ENCODE assay signal across 9 cellular contexts in genomic region chr3:184337981-184338380, GRCh38. TPM values are rescaled to one million over a fixed set of nuclear protein-coding genes. Genes with fewer than 3 reads are reported as not detected.
DNase-seq lines count a peak whose midpoint lies in the region; ATAC-seq and TF ChIP-seq lines count a peak whose summit lies in the region.
"Had no signal": no experiment of that assay in that cellular context is flagged by ENCODE, and none has a peak within 500 bp of the region (broad histone marks: within the 10 kb centered on the region; RNA-seq: fewer than 3 reads in every experiment).

No MANE protein-coding gene starts in this region.

- no peak overlapping the region for H3K9ac ChIP-seq in mammary epithelial cell (ENCODE audit: insufficient read depth, low read length)

- no peak overlapping the region for H3K27ac ChIP-seq in mammary epithelial cell (ENCODE audit: insufficient read depth, low read depth, low read length)
- peak overlapping the region; percentile 43 to 88 for H3K27ac ChIP-seq in lung (ENCODE audit: low read depth in 1 of 2, low read length in 1 of 2)
- peak overlapping the region; percentile 87 for H3K27ac ChIP-seq in temporal lobe (ENCODE audit: low read depth, low read length)

- 95% methylated on average over 3 of the region's 7 CpGs for WGBS in mammary epithelial cell (ENCODE audit: low coverage, missing lambda C conversion rate)
- 76 to 87% methylated on average over 7 of the region's 7 CpGs for WGBS in lung, 2 donors

- H3K4me3 Mint-ChIP-seq in T-helper 1 cell treated with Interleukin-12 subunit alpha and Interleukin-12 subunit beta and Interleukin-4 antibody, amounts not matched to agents 30 μg/mL and 1 μg/mL, for 36 hours = peak overlapping the region; percentile 32

- in situ Hi-C loops in mammary epithelial cell (cut with MboI; ENCODE audit: low sequenced_read_pairs in 2 of 2) = no loop called here

- peaks cover 27% of the 10 kb centered on the region for H3K36me3 Mint-ChIP-seq in T-helper 1 cell treated with Interleukin-12 subunit alpha and Interleukin-12 subunit beta and Interleukin-4 antibody, amounts not matched to agents 30 μg/mL and 1 μg/mL, for 36 hours (ENCODE audit: low read depth)

- CTCF ChIA-PET in mammary epithelial cell (lab: Charles Lee; ENCODE audit: low non-redundant PET) = no interaction called here

- no peak for DNase-seq in T-helper 1 cell
- no peak for DNase-seq in mammary epithelial cell
- DNase-seq in lung (ENCODE audit: low spot score) = no peak
- no peak for DNase-seq in NCI-H748 (lab: John Stamatoyannopoulos, UW; ENCODE audit: unreplicated experiment)
- no peak for DNase-seq in NCI-H1417 treated with DMSO at 0.1 percent for 48 hours (lab: John Stamatoyannopoulos, UW)
- DNase-seq: activated naive CD4-positive, alpha-beta T cell treated with anti-CD3 and anti-CD28 coated beads, Interleukin-2, amount 50 U/mL, for 16 hours had no signal

- peaks cover 17% of the 10 kb centered on the region for H3K36me3 ChIP-seq in mammary epithelial cell (ENCODE audit: insufficient read depth, low read length)
- H3K36me3 ChIP-seq in lung (ENCODE audit: control insufficient read depth in 2 of 2, insufficient read depth in 2 of 2, low read length in 2 of 2) = peaks cover 7 to 25% of the 10 kb centered on the region in 2 donors

- peaks cover 6% of the 10 kb centered on the region for H3K27me3 Mint-ChIP-seq in T-helper 1 cell treated with Interleukin-12 subunit alpha and Interleukin-12 subunit beta and Interleukin-4 antibody, amounts not matched to agents 30 μg/mL and 1 μg/mL, for 36 hours (ENCODE audit: low read depth)

- no peaks in the 10 kb centered on the region for H4K20me1 ChIP-seq in mammary epithelial cell (ENCODE audit: insufficient read depth, low read length)

- dilution Hi-C loops in mammary epithelial cell (cut with HindIII; ENCODE audit: low sequenced_read_pairs) = no loop called here

- no peak for TF ChIP-seq CTCF in mammary epithelial cell (conservative IDR thresholded peaks at IDR 0.05 in 1 of 2, IDR thresholded peaks at IDR 0.05 in 1 of 2; ENCODE audit: extremely low read depth in 1 of 2, insufficient read depth in 1 of 2, low read depth in 1 of 2, low read length in 2 of 2)
- TF ChIP-seq CTCF in lung (IDR thresholded peaks at IDR 0.05; ENCODE audit: control extremely low read depth, extremely low read depth) = no peak

- H3K27ac Mint-ChIP-seq in T-helper 1 cell treated with Interleukin-12 subunit alpha and Interleukin-12 subunit beta and Interleukin-4 antibody, amounts not matched to agents 30 μg/mL and 1 μg/mL, for 36 hours = no peak overlapping the region

- H3K4me2 ChIP-seq in mammary epithelial cell (ENCODE audit: insufficient read depth, low read depth, low read length) = peak overlapping the region; percentile 2

- no peak overlapping the region for H2AFZ ChIP-seq in mammary epithelial cell (ENCODE audit: low read depth, low read length)

- peaks cover 40% of the 10 kb centered on the region for H3K79me2 ChIP-seq in mammary epithelial cell (ENCODE audit: insufficient read depth, low read length)

- H3K9me3 ChIP-seq in mammary epithelial cell (replicated peaks; ENCODE audit: insufficient read depth, low read length) (no peaks in the 10 kb centered on the region), lung (ENCODE audit: control insufficient read depth in 2 of 2, insufficient read depth in 1 of 2, low read length in 1 of 2) (no peaks in the 10 kb centered on the region)

- H3K9me3 Mint-ChIP-seq in T-helper 1 cell treated with Interleukin-12 subunit alpha and Interleukin-12 subunit beta and Interleukin-4 antibody, amounts not matched to agents 30 μg/mL and 1 μg/mL, for 36 hours = no peaks in the 10 kb centered on the region

- no peak for ATAC-seq in lung (ENCODE audit: insufficient read depth, low FRiP score)
- ATAC-seq in GM19455 (IDR thresholded peaks at IDR 0.05; ENCODE audit: unreplicated experiment) = no peak

- peaks cover 72% of the 10 kb centered on the region for H3K4me1 ChIP-seq in mammary epithelial cell (ENCODE audit: insufficient read depth, low read length)
- H3K4me1 ChIP-seq in lung (ENCODE audit: control insufficient read depth in 2 of 2, insufficient read depth in 2 of 2, low read length in 2 of 2) = peaks cover 6 to 30% of the 10 kb centered on the region in 2 donors

- intact Hi-C loops in mammary epithelial cell (cut with micrococcal nuclease) = no loop called here

- H3K4me1 Mint-ChIP-seq in T-helper 1 cell treated with Interleukin-12 subunit alpha and Interleukin-12 subunit beta and Interleukin-4 antibody, amounts not matched to agents 30 μg/mL and 1 μg/mL, for 36 hours (ENCODE audit: low read depth) = peaks cover 38% of the 10 kb centered on the region

- no peak overlapping the region for H3K4me3 ChIP-seq in mammary epithelial cell (replicated peaks in 1 of 3; ENCODE audit: insufficient read depth in 1 of 3, low read depth in 2 of 3, low read length in 3 of 3)
- no peak overlapping the region for H3K4me3 ChIP-seq in lung

- no TSS peak for BruUV-seq in mammary epithelial cell (replicated peaks; lab: Mats Ljungman, UMichigan)

- no peaks in the 10 kb centered on the region for H3K27me3 ChIP-seq in mammary epithelial cell (ENCODE audit: insufficient read depth, low read length)
- H3K27me3 ChIP-seq in lung (ENCODE audit: control insufficient read depth, insufficient read depth) = no peaks in the 10 kb centered on the region

RNA-seq across cellular contexts. Expression of gene FAM131A, which starts 0.6 kb away (rescaled TPM):
- total RNA-seq in mammary epithelial cell (10 to 100 TPM; 10.7 to 15.5 TPM), lung (10 to 100 TPM; 15.8 to 21.4 TPM), temporal lobe (40.1 TPM)
- polyA plus RNA-seq in mammary epithelial cell (12.1 TPM), lung (10 to 100 TPM; 12.9 to 15.5 TPM)
- polyA minus RNA-seq in mammary epithelial cell = 14.8 TPM

RNA-seq across cellular contexts. Expression of gene CLCN2, which starts 23.4 kb away (rescaled TPM):
- 10 to 100 TPM in 1 of 2 donors, 1 to 10 TPM in 1; 5.7 to 10.7 TPM for total RNA-seq in mammary epithelial cell
- polyA plus RNA-seq in mammary epithelial cell = 5.1 TPM
- polyA minus RNA-seq in mammary epithelial cell = 6.6 TPM
- 1 to 10 TPM; 5.7 to 8.7 TPM for total RNA-seq in lung
- 1 to 10 TPM; 2.7 to 5.0 TPM for polyA plus RNA-seq in lung
- 6.1 TPM for total RNA-seq in temporal lobe

RNA-seq across cellular contexts. Expression of gene POLR2H, which starts 23.5 kb away (rescaled TPM):
- total RNA-seq in mammary epithelial cell (10 to 100 TPM; 41.7 to 78.2 TPM), lung (10 to 100 TPM; 46.4 to 71.7 TPM), temporal lobe (27.3 TPM)
- polyA plus RNA-seq in mammary epithelial cell (169 TPM), lung (100 to 1,000 TPM in 1 of 2 donors, 10 to 100 TPM in 1; 93.2 to 139 TPM)
- 107 TPM for polyA minus RNA-seq in mammary epithelial cell

RNA-seq across cellular contexts. Expression of gene EIF4G1, which starts 23.6 kb away (rescaled TPM):
- total RNA-seq in mammary epithelial cell (100 to 1,000 TPM; 278 to 534 TPM), lung (100 to 1,000 TPM; 211 to 419 TPM), temporal lobe (107 TPM)
- polyA plus RNA-seq in mammary epithelial cell (528 TPM), lung (100 to 1,000 TPM; 201 to 241 TPM)
- 785 TPM for polyA minus RNA-seq in mammary epithelial cell

RNA-seq across cellular contexts. Expression of gene PSMD2, which starts 38.9 kb away (rescaled TPM):
- 100 to 1,000 TPM; 276 to 541 TPM for total RNA-seq in mammary epithelial cell
- 485 TPM for polyA plus RNA-seq in mammary epithelial cell
- polyA minus RNA-seq in mammary epithelial cell = 594 TPM
- 100 to 1,000 TPM; 119 to 214 TPM for total RNA-seq in lung
- polyA plus RNA-seq in lung = 100 to 1,000 TPM in 1 of 2 donors, 10 to 100 TPM in 1; 78.7 to 222 TPM
- total RNA-seq in temporal lobe = 207 TPM
